39 cellular contexts compared by ENCODE assay signal in the genomic region with DNA sequence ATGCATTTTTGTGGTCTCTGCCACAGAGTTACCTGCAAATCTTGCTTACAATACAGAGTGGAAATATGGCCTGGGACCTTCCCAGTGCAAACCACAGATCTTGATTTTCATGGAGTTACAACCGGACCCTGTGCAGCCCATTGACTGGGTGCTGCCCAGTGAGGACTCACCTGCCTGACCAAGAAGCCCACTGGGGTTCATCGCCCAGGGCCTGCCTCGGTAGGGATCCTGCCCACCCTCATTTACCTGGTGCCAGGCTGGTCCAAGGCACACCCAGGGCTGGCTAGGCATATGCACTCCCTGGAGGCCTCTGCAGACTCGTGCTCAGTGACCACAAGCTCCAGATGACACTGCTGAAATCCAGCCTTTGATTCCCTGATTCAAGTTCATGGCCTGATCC.
"Had no signal": no experiment of that assay in that cellular context is flagged by ENCODE, and none has a peak within 500 bp of the region (broad histone marks: within the 10 kb centered on the region; RNA-seq: fewer than 3 reads in every experiment).

No MANE protein-coding gene starts in this region.

- H3K9me3 ChIP-seq: adrenal gland, ascending aorta, body of pancreas, breast epithelium had no signal

- H3K9me3 Mint-ChIP-seq: activated naive CD4-positive, alpha-beta T cell treated with anti-CD3 and anti-CD28 coated beads for 36 hours; activated naive CD4-positive, alpha-beta T cell treated with anti-CD3 and anti-CD28 coated beads, Interleukin-2, amount 10 ng/mL, durations not matched to agents 7 days and 5 days; activated naive CD4-positive, alpha-beta T cell treated with anti-CD3 and anti-CD28 coated beads, Interleukin-2, amount 50 U/mL, for 24 hours; activated naive CD4-positive, alpha-beta T cell treated with anti-CD3 and anti-CD28 coated beads, Interleukin-2, amount 50 U/mL, for 72 hours; activated naive CD8-positive, alpha-beta T cell treated with anti-CD3 and anti-CD28 coated beads for 36 hours; activated naive CD8-positive, alpha-beta T cell treated with anti-CD3 and anti-CD28 coated beads, Interleukin-2, amount 10 ng/mL, durations not matched to agents 7 days and 5 days; activated naive CD8-positive, alpha-beta T cell treated with anti-CD3 and anti-CD28 coated beads, Interleukin-2, amount 50 U/mL, for 24 hours; activated T-cell treated with anti-CD3 and anti-CD28 coated beads, Interleukin-2, amount 50 U/mL, for 24 hours; activated T-cell treated with anti-CD3 and anti-CD28 coated beads, Interleukin-2, amount 50 U/mL, for 4 hours; activated T-cell treated with anti-CD3 and anti-CD28 coated beads, Interleukin-2, amount 50 U/mL, for 72 hours; activated T-helper 1 cell treated with anti-CD3 and anti-CD28 coated beads, Interleukin-12 subunit alpha, Interleukin-12 subunit beta, Interleukin-2, Interleukin-4 antibody, amounts not matched to agents 30 ng/mL and 10 ng/mL and 1 ng/mL, durations not matched to agents 14 hours and 24 hours and 36 hours; activated T-helper 17 cell treated with anti-CD3 and anti-CD28 coated beads, Interleukin-2, amount 50 U/mL, for 72 hours; activated T-helper 2 cell treated with anti-CD3 and anti-CD28 coated beads, Interferon-gamma antibody, Interleukin-2, Interleukin-4, amounts not matched to agents 10 μg/mL and 5 μg/mL and 100 μg/mL, durations not matched to agents 14 hours and 24 hours and 36 hours; central memory CD8-positive, alpha-beta T cell had no signal

- H3K4me3 ChIP-seq: adrenal gland, ascending aorta, body of pancreas, breast epithelium, cardiac muscle cell had no signal

- H3K27me3 Mint-ChIP-seq: activated naive CD4-positive, alpha-beta T cell treated with anti-CD3 and anti-CD28 coated beads, Interleukin-2, amount 50 U/mL, for 24 hours; activated naive CD8-positive, alpha-beta T cell; activated naive CD8-positive, alpha-beta T cell treated with anti-CD3 and anti-CD28 coated beads, Interleukin-2, amount 50 U/mL, for 24 hours had no signal

- H3K36me3 Mint-ChIP-seq: activated naive CD4-positive, alpha-beta T cell treated with anti-CD3 and anti-CD28 coated beads, Interleukin-2, amount 50 U/mL, for 24 hours; activated naive CD4-positive, alpha-beta T cell treated with anti-CD3 and anti-CD28 coated beads, Interleukin-2, amount 50 U/mL, for 72 hours; activated naive CD8-positive, alpha-beta T cell; activated naive CD8-positive, alpha-beta T cell treated with anti-CD3 and anti-CD28 coated beads for 36 hours; activated naive CD8-positive, alpha-beta T cell treated with anti-CD3 and anti-CD28 coated beads, Interleukin-2, amount 10 ng/mL, durations not matched to agents 7 days and 5 days; brain had no signal

- DNase-seq: activated effector memory CD4-positive, alpha-beta T cell treated with anti-CD3 and anti-CD28 coated beads, Interleukin-2, amount 50 U/mL, for 16 hours; activated effector memory CD4-positive, alpha-beta T cell treated with Interleukin-2 at 50 U/mL for 16 hours; activated gamma-delta T cell; activated gamma-delta T cell treated with Interleukin-2 at 50 U/mL for 16 hours; activated naive CD4-positive, alpha-beta T cell; activated naive CD4-positive, alpha-beta T cell treated with anti-CD3 and anti-CD28 coated beads for 36 hours; activated naive CD4-positive, alpha-beta T cell treated with anti-CD3 and anti-CD28 coated beads, Interleukin-2, amount 10 ng/mL, durations not matched to agents 7 days and 5 days; activated naive CD4-positive, alpha-beta T cell treated with anti-CD3 and anti-CD28 coated beads, Interleukin-2, amount 50 U/mL, for 16 hours; activated naive CD4-positive, alpha-beta T cell treated with Interleukin-2 at 50 U/mL for 16 hours; activated naive CD8-positive, alpha-beta T cell treated with anti-CD3 and anti-CD28 coated beads for 36 hours; activated naive CD8-positive, alpha-beta T cell treated with anti-CD3 and anti-CD28 coated beads, Interleukin-2, amount 10 ng/mL, durations not matched to agents 7 days and 5 days; activated naive CD8-positive, alpha-beta T cell treated with anti-CD3 and anti-CD28 coated beads, Interleukin-2, amount 50 U/mL, for 24 hours; activated T-cell treated with anti-CD3 and anti-CD28 coated beads for 4 hours; activated T-cell treated with anti-CD3 and anti-CD28 coated beads, Interleukin-2, amount 50 U/mL, for 1 hour; activated T-cell treated with anti-CD3 and anti-CD28 coated beads, Interleukin-2, amount 50 U/mL, for 24 hours; activated T-cell treated with anti-CD3 and anti-CD28 coated beads, Interleukin-2, amount 50 U/mL, for 4 hours; activated T-cell treated with anti-CD3 and anti-CD28 coated beads, Interleukin-2, amount 50 U/mL, for 48 hours; activated T-cell treated with anti-CD3 and anti-CD28 coated beads, Interleukin-2, amount 50 U/mL, for 72 hours; adrenal gland; amniotic stem cell; amygdala; anterior cingulate cortex; aorta; body of pancreas; brain microvascular endothelial cell; caudate nucleus; central memory CD4-positive, alpha-beta T cell; cerebellar nuclear complex had no signal

- H3K4me3 Mint-ChIP-seq: activated naive CD4-positive, alpha-beta T cell treated with anti-CD3 and anti-CD28 coated beads for 36 hours; activated naive CD4-positive, alpha-beta T cell treated with anti-CD3 and anti-CD28 coated beads, Interleukin-2, amount 10 ng/mL, durations not matched to agents 7 days and 5 days; activated naive CD4-positive, alpha-beta T cell treated with anti-CD3 and anti-CD28 coated beads, Interleukin-2, amount 50 U/mL, for 24 hours; activated naive CD8-positive, alpha-beta T cell; activated naive CD8-positive, alpha-beta T cell treated with anti-CD3 and anti-CD28 coated beads for 36 hours; activated naive CD8-positive, alpha-beta T cell treated with anti-CD3 and anti-CD28 coated beads, Interleukin-2, amount 10 ng/mL, durations not matched to agents 7 days and 5 days; activated naive CD8-positive, alpha-beta T cell treated with anti-CD3 and anti-CD28 coated beads, Interleukin-2, amount 50 U/mL, for 24 hours; activated T-cell treated with anti-CD3 and anti-CD28 coated beads, Interleukin-2, amount 50 U/mL, for 24 hours; activated T-cell treated with anti-CD3 and anti-CD28 coated beads, Interleukin-2, amount 50 U/mL, for 4 hours; activated T-cell treated with anti-CD3 and anti-CD28 coated beads, Interleukin-2, amount 50 U/mL, for 72 hours; activated T-helper 1 cell treated with anti-CD3 and anti-CD28 coated beads, Interleukin-12 subunit alpha, Interleukin-12 subunit beta, Interleukin-2, Interleukin-4 antibody, amounts not matched to agents 30 ng/mL and 10 ng/mL and 1 ng/mL, durations not matched to agents 14 hours and 24 hours and 36 hours; activated T-helper 17 cell treated with anti-CD3 and anti-CD28 coated beads, Interleukin-2, amount 50 U/mL, for 72 hours; brain; central memory CD8-positive, alpha-beta T cell had no signal

- H3K27me3 ChIP-seq: ascending aorta, body of pancreas, brain microvascular endothelial cell had no signal

- H3K27ac ChIP-seq: adrenal gland, ascending aorta, body of pancreas, brain microvascular endothelial cell, breast epithelium, cardiac muscle cell had no signal

- H3K36me3 ChIP-seq: adrenal gland, ascending aorta, brain microvascular endothelial cell, breast epithelium, cardiac muscle cell had no signal

- H3K4me1 ChIP-seq: adrenal gland, ascending aorta, body of pancreas, breast epithelium had no signal

- ATAC-seq: activated naive CD4-positive, alpha-beta T cell treated with anti-CD3 and anti-CD28 coated beads, Interleukin-2, amount 50 U/mL, for 72 hours; activated naive CD8-positive, alpha-beta T cell treated with anti-CD3 and anti-CD28 coated beads, Interleukin-2, amount 50 U/mL, for 24 hours; activated T-cell treated with anti-CD3 and anti-CD28 coated beads, Interleukin-2, amount 50 U/mL, for 4 hours; activated T-cell treated with anti-CD3 and anti-CD28 coated beads, Interleukin-2, amount 50 U/mL, for 72 hours; activated T-helper 17 cell treated with anti-CD3 and anti-CD28 coated beads, Interleukin-2, amount 50 U/mL, for 72 hours; body of pancreas had no signal

- H3K27ac Mint-ChIP-seq: activated naive CD4-positive, alpha-beta T cell treated with anti-CD3 and anti-CD28 coated beads for 36 hours; activated naive CD4-positive, alpha-beta T cell treated with anti-CD3 and anti-CD28 coated beads, Interleukin-2, amount 10 ng/mL, durations not matched to agents 7 days and 5 days; activated naive CD4-positive, alpha-beta T cell treated with anti-CD3 and anti-CD28 coated beads, Interleukin-2, amount 50 U/mL, for 24 hours; activated naive CD4-positive, alpha-beta T cell treated with anti-CD3 and anti-CD28 coated beads, Interleukin-2, amount 50 U/mL, for 72 hours; activated naive CD8-positive, alpha-beta T cell; activated naive CD8-positive, alpha-beta T cell treated with anti-CD3 and anti-CD28 coated beads for 36 hours; activated naive CD8-positive, alpha-beta T cell treated with anti-CD3 and anti-CD28 coated beads, Interleukin-2, amount 10 ng/mL, durations not matched to agents 7 days and 5 days; activated naive CD8-positive, alpha-beta T cell treated with anti-CD3 and anti-CD28 coated beads, Interleukin-2, amount 50 U/mL, for 24 hours; activated T-cell treated with anti-CD3 and anti-CD28 coated beads, Interleukin-2, amount 50 U/mL, for 24 hours; activated T-cell treated with anti-CD3 and anti-CD28 coated beads, Interleukin-2, amount 50 U/mL, for 72 hours; activated T-helper 1 cell treated with anti-CD3 and anti-CD28 coated beads, Interleukin-12 subunit alpha, Interleukin-12 subunit beta, Interleukin-2, Interleukin-4 antibody, amounts not matched to agents 30 ng/mL and 10 ng/mL and 1 ng/mL, durations not matched to agents 14 hours and 24 hours and 36 hours; activated T-helper 17 cell treated with anti-CD3 and anti-CD28 coated beads, Interleukin-2, amount 50 U/mL, for 72 hours; activated T-helper 2 cell treated with anti-CD3 and anti-CD28 coated beads, Interferon-gamma antibody, Interleukin-2, Interleukin-4, amounts not matched to agents 10 μg/mL and 5 μg/mL and 100 μg/mL, durations not matched to agents 14 hours and 24 hours and 36 hours; brain had no signal
